In genomic region chr12:57893460-57894353, GRCh38 we compare ENCODE assay signal across 8 cellular contexts. TPM values are rescaled to one million over a fixed set of nuclear protein-coding genes. Genes with fewer than 3 reads are reported as not detected.
A peak's percentile ranks its signal among the peaks of the same experiment; 100 is the strongest.
DNase-seq lines count a peak whose midpoint lies in the region; ATAC-seq and TF ChIP-seq lines count a peak whose summit lies in the region.

No MANE protein-coding gene starts in this region.

- ATAC-seq in PC-3 (peak; percentile 41; the same call in 1 of the 2 replicates), lung (ENCODE audit: insufficient read depth, low FRiP score) (peak; percentile 37), GM18517 (IDR thresholded peaks at IDR 0.05; ENCODE audit: unreplicated experiment) (no peak)

- H3K79me2 ChIP-seq in GM23248 (ENCODE audit: insufficient read depth) (no peaks in the 10 kb centered on the region), PC-3 (ENCODE audit: low read length) (no peaks in the 10 kb centered on the region)

- H3K36me3 ChIP-seq in GM23248 (ENCODE audit: low read depth): no peaks in the 10 kb centered on the region
- H3K36me3 ChIP-seq in PC-3 (ENCODE audit: low read depth, low read length): no peaks in the 10 kb centered on the region
- H3K36me3 ChIP-seq in lung (ENCODE audit: control insufficient read depth in 2 of 2, insufficient read depth in 2 of 2, low read length in 2 of 2): no peaks in the 10 kb centered on the region
- no peaks in the 10 kb centered on the region for H3K36me3 ChIP-seq in tibial nerve

- H3K9ac ChIP-seq in GM23248 (peak overlapping the region; percentile 86), PC-3 (ENCODE audit: low read length) (no peak overlapping the region)

- DNase-seq in GM23248 (peak; percentile 94), PC-3 (no peak), ecto neural progenitor cell (ENCODE audit: low spot score) (peak; percentile 72), lung (ENCODE audit: low spot score) (peak; percentile 84), tibial nerve (ENCODE audit: low spot score in 2 of 2) (peak; percentile 82 to 85), NCI-H748 treated with DMSO at 0.1 percent for 48 hours (lab: John Stamatoyannopoulos, UW) (no peak)
- no peak for DNase-seq in activated CD4-positive, alpha-beta T cell treated with anti-CD3 and anti-CD28 coated beads for 48 hours

- H3K9me3 ChIP-seq in GM23248 (ENCODE audit: low read depth) (no peaks in the 10 kb centered on the region), PC-3 (ENCODE audit: low read length) (no peaks in the 10 kb centered on the region), lung (ENCODE audit: control insufficient read depth in 2 of 2, insufficient read depth in 1 of 2, low read length in 1 of 2) (no peaks in the 10 kb centered on the region), tibial nerve (no peaks in the 10 kb centered on the region)

- TF ChIP-seq EP300 in tibial nerve (IDR thresholded peaks at IDR 0.05): peak in 1 of 2 donors; percentile 96

- in situ Hi-C loops in GM23248 (cut with MboI): no loop called here

- H3K4me1 ChIP-seq in GM23248 (ENCODE audit: insufficient read depth) (peaks cover 90% of the 10 kb centered on the region), PC-3 (ENCODE audit: insufficient read depth, low read length) (peaks cover 42% of the 10 kb centered on the region), lung (ENCODE audit: control insufficient read depth in 2 of 2, insufficient read depth in 2 of 2, low read length in 2 of 2) (peaks cover 32 to 51% of the 10 kb centered on the region in 2 donors), tibial nerve (peaks cover 7 to 97% (median 84%) of the 10 kb centered on the region in 4 donors)

- BruUV-seq in PC-3 (replicated peaks; lab: Mats Ljungman, UMichigan): no TSS peak

- no peaks in the 10 kb centered on the region for H4K20me1 ChIP-seq in GM23248 (ENCODE audit: insufficient read depth)
- no peaks in the 10 kb centered on the region for H4K20me1 ChIP-seq in PC-3 (ENCODE audit: low read length)

- H3K9me2 ChIP-seq in GM23248 (ENCODE audit: insufficient read depth) (no peaks in the 10 kb centered on the region), PC-3 (replicated peaks; ENCODE audit: low read length) (no peaks in the 10 kb centered on the region)

- CTCF ChIA-PET in PC-3 (lab: Charles Lee): interaction anchor here (0.7 to 0.9 kb wide), 2 partner anchors 31 to 57 kb away, joined by 3 read pairs; no protein-coding TSS in a partner anchor

- H3K27ac ChIP-seq in GM23248: peak overlapping the region; percentile 98
- no peak overlapping the region for H3K27ac ChIP-seq in PC-3 (ENCODE audit: low read length)
- H3K27ac ChIP-seq in lung (ENCODE audit: low read depth in 1 of 2, low read length in 1 of 2): peak overlapping the region; percentile 92 to 93
- peak overlapping the region; percentile 93 to 99 (median 94) for H3K27ac ChIP-seq in tibial nerve

- 7 to 8% methylated on average over 13 of the region's 13 CpGs for WGBS in GM23248 (ENCODE audit: low coverage in 1 of 2, low lambda C conversion rate in 2 of 2, missing lambda C conversion rate in 2 of 2), 2 experiments
- WGBS in lung, 2 donors: 24 to 30% methylated on average over 13 of the region's 13 CpGs
- 7 to 11% methylated on average over 13 of the region's 13 CpGs for WGBS in tibial nerve, 2 donors

- TF ChIP-seq POLR2A in tibial nerve (IDR thresholded peaks at IDR 0.05): peak in 1 of 2 donors; percentile 25

- peak overlapping the region; percentile 59 for H2AFZ ChIP-seq in GM23248
- 0 out of 2 replicates have a peak overlapping the region, but pooled peaks have one; percentile 12 for H2AFZ ChIP-seq in PC-3 (ENCODE audit: low read length)

- POLR2A ChIA-PET in PC-3 (lab: Charles Lee; ENCODE audit: unreplicated experiment): no interaction called here

- intact Hi-C loops in PC-3 (cut with micrococcal nuclease): no loop called here

- H3K27me3 ChIP-seq in GM23248 (replicated peaks; ENCODE audit: insufficient read depth): no peaks in the 10 kb centered on the region
- no peaks in the 10 kb centered on the region for H3K27me3 ChIP-seq in PC-3 (ENCODE audit: low read length)
- H3K27me3 ChIP-seq in lung (ENCODE audit: control insufficient read depth, insufficient read depth): no peaks in the 10 kb centered on the region
- no peaks in the 10 kb centered on the region for H3K27me3 ChIP-seq in tibial nerve

- H3F3A ChIP-seq in GM23248 (ENCODE audit: insufficient read depth) (peaks cover 73% of the 10 kb centered on the region), PC-3 (ENCODE audit: low read length, unreplicated experiment) (peaks cover 12% of the 10 kb centered on the region)

- TF ChIP-seq CTCF in PC-3 (conservative IDR thresholded peaks at IDR 0.05; ENCODE audit: low read depth, low read length) (no peak), lung (IDR thresholded peaks at IDR 0.05; ENCODE audit: control extremely low read depth, extremely low read depth) (no peak), tibial nerve (IDR thresholded peaks at IDR 0.05) (peak in 3 of 5 experiments; percentile 9 to 58 (median 56))

- H3K4me3 ChIP-seq in GM23248 (peak overlapping the region; percentile 62), PC-3 (ENCODE audit: low read length) (no peak overlapping the region), lung (peak overlapping the region; percentile 5), tibial nerve (peak overlapping the region in 2 of 4 donors; percentile 5 to 17)

- H3K4me2 ChIP-seq in GM23248 (ENCODE audit: unreplicated experiment): peak overlapping the region; percentile 78
- no peak overlapping the region for H3K4me2 ChIP-seq in PC-3 (ENCODE audit: low read length)

RNA-seq across cellular contexts. Expression of gene CTDSP2, which starts 47.2 kb away (rescaled TPM):
- total RNA-seq in GM23248 (2014; rRNA removed; shearing (Covaris generic)): 97.3 and 109 TPM in 2 replicates
- polyA plus RNA-seq in GM23248 (2016; fragmentation: Nextera tagmentation; extraction: Ambion mirVana): 51.7 and 52.7 TPM in 2 replicates
- total RNA-seq in PC-3 (2014; rRNA removed): 37.4 and 39.4 TPM in 2 replicates
- 100 to 1,000 TPM; 162 to 179 TPM for total RNA-seq in lung
- 100 to 1,000 TPM in 1 of 2 donors, 10 to 100 TPM in 1; 46.8 to 104 TPM for polyA plus RNA-seq in lung
- 100 to 1,000 TPM; 117 to 141 (median 123) TPM for total RNA-seq in tibial nerve

RNA-seq across cellular contexts. Expression of gene ATP23, which starts 47.7 kb away (rescaled TPM):
- total RNA-seq in GM23248 (2014; rRNA removed; shearing (Covaris generic)): 8.0 and 14.8 TPM in 2 replicates
- polyA plus RNA-seq in GM23248 (2016; fragmentation: Nextera tagmentation; extraction: Ambion mirVana) (4.3 and 5.7 TPM in 2 replicates), lung (1 to 10 TPM; 6.1 to 6.9 TPM)
- total RNA-seq in PC-3 (2014; rRNA removed) (14.7 and 19.4 TPM in 2 replicates), lung (1 to 10 TPM; 3.6 to 5.7 TPM), tibial nerve (10 to 100 TPM in 2 of 4 donors, 1 to 10 TPM in 2; 2.2 to 20.7 (median 8.0) TPM)

Comparison
In these comparisons a context has a peak if more than half of its experiments do, and no peak if none do; other contexts are left out.
1. DNase-seq: peak in GM23248 (single experiment), ecto neural progenitor cell (single experiment), lung (single experiment) and tibial nerve (2 of 2); none in PC-3 (single experiment), activated CD4-positive, alpha-beta T cell treated with anti-CD3 and anti-CD28 coated beads for 48 hours (single experiment) and NCI-H748 treated with DMSO at 0.1 percent for 48 hours (single experiment).
2. CTCF ChIP-seq: peak in tibial nerve (3 of 5); none in PC-3 (single experiment) and lung (single experiment).